24 cellular contexts compared by ENCODE assay signal in the genomic region with DNA sequence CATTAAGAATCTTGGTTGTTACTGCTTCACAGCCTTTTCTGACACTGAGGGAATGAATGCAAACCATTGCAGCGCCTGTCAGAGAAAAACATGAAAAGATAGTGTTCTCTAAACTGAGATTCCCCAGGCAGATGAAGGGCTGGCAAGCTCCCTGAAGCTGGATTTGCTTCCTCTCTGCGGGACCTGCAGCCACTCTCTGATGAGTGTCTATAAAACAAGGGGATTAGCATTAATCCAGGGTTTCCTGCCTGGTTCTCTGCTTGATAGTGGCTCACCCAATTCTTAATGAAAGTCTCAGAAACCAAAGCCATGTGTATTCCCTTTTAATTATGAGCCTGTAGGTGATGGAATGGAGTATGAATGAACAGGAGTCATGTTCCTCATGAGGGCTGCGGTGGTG.
"Had no signal": no experiment of that assay in that cellular context is flagged by ENCODE, and none has a peak within 500 bp of the region (broad histone marks: within the 10 kb centered on the region; RNA-seq: fewer than 3 reads in every experiment).

No MANE protein-coding gene starts in this region.

- H3K4me3 ChIP-seq: adrenal gland, colonic mucosa, heart right ventricle, left lung, lung, neural progenitor cell, right lobe of liver, thoracic aorta, upper lobe of left lung had no signal

- H3K36me3 ChIP-seq: adrenal gland, colonic mucosa, heart right ventricle, left lung, neural progenitor cell, right lobe of liver, thoracic aorta, upper lobe of left lung had no signal

- DNase-seq: activated CD4-positive, alpha-beta T cell treated with anti-CD3 and anti-CD28 coated beads for 4 hours; activated CD4-positive, alpha-beta T cell treated with anti-CD3 and anti-CD28 coated beads, Interleukin-2, amount 50 U/mL, for 48 hours; activated CD4-positive, CD25-positive, alpha-beta regulatory T cell; activated CD8-positive, alpha-beta memory T cell treated with anti-CD3 and anti-CD28 coated beads, Interleukin-2, amount 50 U/mL, for 48 hours; activated naive CD4-positive, alpha-beta T cell; activated T-cell treated with anti-CD3 and anti-CD28 coated beads, Interleukin-2, amount 50 U/mL, for 4 hours; adrenal gland; colonic mucosa; endodermal cell; foreskin fibroblast; heart right ventricle; kidney glomerular epithelial cell; left lung; naive thymus-derived CD8-positive, alpha-beta T cell; posterior cingulate gyrus; right lobe of liver; small intestine; stimulated activated CD4-positive, alpha-beta T cell treated with anti-CD3 and anti-CD28 coated beads, Interleukin-15, amount 100 ng/mL, for 24 hours; upper lobe of left lung had no signal

- H3K4me1 ChIP-seq: adrenal gland, colonic mucosa, left lung, right lobe of liver, upper lobe of left lung had no signal

- H3K27me3 ChIP-seq: adrenal gland, colonic mucosa, left lung, neural progenitor cell, right lobe of liver, upper lobe of left lung had no signal

- ATAC-seq: activated T-cell treated with anti-CD3 and anti-CD28 coated beads, Interleukin-2, amount 50 U/mL, for 4 hours; heart right ventricle; left lung; naive thymus-derived CD8-positive, alpha-beta T cell; right lobe of liver; stimulated activated memory B cell treated with anti-CD40 and anti-IgM and Interleukin-4, amounts not matched to agents 10 μg/mL and 1 μg/mL and 100 μg/mL, for 72 hours had no signal

- H3K9me3 ChIP-seq: adrenal gland, colonic mucosa, heart right ventricle, left lung, right lobe of liver, thoracic aorta, upper lobe of left lung had no signal

- H3K27ac ChIP-seq: adrenal gland, colonic mucosa, epithelial cell of prostate, heart right ventricle, left lung, neural progenitor cell, right lobe of liver, thoracic aorta, upper lobe of left lung had no signal
